19 cellular contexts compared by ENCODE assay signal in genomic region chr1:31425301-31426081, GRCh38. TPM values are rescaled to one million over a fixed set of nuclear protein-coding genes. Genes with fewer than 3 reads are reported as not detected.
DNase-seq lines count a peak whose midpoint lies in the region; ATAC-seq and TF ChIP-seq lines count a peak whose summit lies in the region.
"Had no signal": no experiment of that assay in that cellular context is flagged by ENCODE, and none has a peak within 500 bp of the region (broad histone marks: within the 10 kb centered on the region; RNA-seq: fewer than 3 reads in every experiment).

No MANE protein-coding gene starts in this region.

- no TSS peak for BruUV-seq in PC-3 (replicated peaks; lab: Mats Ljungman, UMichigan)

- H3K14ac ChIP-seq in trophoblast cell (ENCODE audit: low read length): no peak overlapping the region

- H2BK5ac ChIP-seq in trophoblast cell (ENCODE audit: low read depth, low read length, poor library complexity): no peak overlapping the region

- ATAC-seq in PC-3 (no peak), foreskin keratinocyte (no peak), lower lobe of right lung (no peak)
- ATAC-seq: Panc1 had no signal

- CTCF ChIA-PET in PC-3 (lab: Charles Lee): no interaction called here

- H3K9me2 ChIP-seq in PC-3 (replicated peaks; ENCODE audit: low read length): no peaks in the 10 kb centered on the region
- H3K9me2 ChIP-seq: SK-N-SH had no signal

- H2AFZ ChIP-seq in PC-3 (ENCODE audit: low read length) (no peak overlapping the region), trophoblast cell (ENCODE audit: insufficient read depth, low read length, poor library complexity) (no peak overlapping the region)

- no CpG with 5 or more reads among the region's 28 CpGs for WGBS in trophoblast cell (ENCODE audit: extremely low coverage, insufficient coverage, insufficient read length)

- H4K8ac ChIP-seq in trophoblast cell (ENCODE audit: low read depth, low read length): no peak overlapping the region

- H2BK12ac ChIP-seq in trophoblast cell (ENCODE audit: low read length): no peak overlapping the region

- DNase-seq in PC-3 (no peak), foreskin keratinocyte (no peak), trophoblast cell (no peak), HT-29 (ENCODE audit: low spot score) (no peak), cortex of kidney (lab: John Stamatoyannopoulos, UW) (no peak), lower lobe of right lung (no peak)
- DNase-seq: CD8-positive, alpha-beta memory T cell; GF-D8; GOT3; Karpas-422; NCI-H1092 treated with DMSO at 0.1 percent for 48 hours; NCI-H2081 treated with DMSO at 0.1 percent for 48 hours; NCI-H510A treated with DMSO at 0.1 percent for 48 hours; NCI-H82; SHP77; SK-N-SH had no signal

- no peak overlapping the region for H3K18ac ChIP-seq in trophoblast cell (ENCODE audit: low read length)

- peak overlapping the region in 8 of 11 experiments; percentile 80 to 95 (median 88); a peak in 16 of 22 replicates for H3K4me2 ChIP-seq in BLaER1 treated with 17β-estradiol and CSF1 and Interleukin-3, amounts not matched to agents 10 nM and 100 nM
- H3K4me2 ChIP-seq in PC-3 (ENCODE audit: low read length) (peak overlapping the region; percentile 55), trophoblast cell (ENCODE audit: low read length) (no peak overlapping the region)
- H3K4me2 ChIP-seq: SK-N-SH had no signal

- intact Hi-C loops in PC-3 (cut with micrococcal nuclease) (no loop called here), lower lobe of right lung (cut with DNase I) (no loop called here)

- TF ChIP-seq CTCF in PC-3 (conservative IDR thresholded peaks at IDR 0.05; ENCODE audit: low read depth, low read length) (no peak), foreskin keratinocyte (conservative IDR thresholded peaks at IDR 0.05) (no peak), lower lobe of right lung (IDR thresholded peaks at IDR 0.05) (no peak)

- no peak overlapping the region for H4K12ac ChIP-seq in trophoblast cell (ENCODE audit: low read depth, low read length)

- H3K4me1 ChIP-seq in BLaER1 treated with 17β-estradiol and CSF1 and Interleukin-3, amounts not matched to agents 10 nM and 100 nM: peaks cover 37 to 67% (median 55%) of the 10 kb centered on the region in 10 experiments
- H3K4me1 ChIP-seq in PC-3 (ENCODE audit: insufficient read depth, low read length) (peaks cover 35% of the 10 kb centered on the region), foreskin keratinocyte (peaks cover 8% of the 10 kb centered on the region), trophoblast cell (ENCODE audit: control insufficient read depth in 1 of 2, insufficient read depth in 2 of 2, low read length in 2 of 2) (peaks cover 5 to 7% of the 10 kb centered on the region in 2 experiments), lower lobe of right lung (peaks cover 9% of the 10 kb centered on the region)

- no peak overlapping the region for H4K91ac ChIP-seq in trophoblast cell (ENCODE audit: low read depth, low read length)

- POLR2A ChIA-PET in PC-3 (lab: Charles Lee; ENCODE audit: unreplicated experiment): no interaction called here

- H3K9ac ChIP-seq in BLaER1 treated with 17β-estradiol and CSF1 and Interleukin-3, amounts not matched to agents 10 nM and 100 nM: peak overlapping the region in 2 of 11 experiments; percentile 73 to 77; a peak in 4 of 22 replicates
- H3K9ac ChIP-seq in PC-3 (ENCODE audit: low read length): peak overlapping the region; percentile 48
- H3K9ac ChIP-seq in trophoblast cell (ENCODE audit: low read length): no peak overlapping the region
- H3K9ac ChIP-seq: SK-N-SH had no signal

- H3K79me2 ChIP-seq in PC-3 (ENCODE audit: low read length) (no peaks in the 10 kb centered on the region), trophoblast cell (ENCODE audit: control insufficient read depth, insufficient read depth, low read length, poor library complexity) (no peaks in the 10 kb centered on the region)

- no peak overlapping the region for H2BK120ac ChIP-seq in trophoblast cell (ENCODE audit: insufficient read depth, low read length, poor library complexity)

- no peak overlapping the region for H2AK5ac ChIP-seq in trophoblast cell (ENCODE audit: low read length)

- H3K27me3 ChIP-seq in BLaER1 treated with 17β-estradiol and CSF1 and Interleukin-3, amounts not matched to agents 10 nM and 100 nM: peaks cover 0 to 12% (median 0%) of the 10 kb centered on the region in 11 experiments; a peak in 3 of 22 replicates
- H3K27me3 ChIP-seq in PC-3 (ENCODE audit: low read length) (no peaks in the 10 kb centered on the region), foreskin keratinocyte (no peaks in the 10 kb centered on the region), trophoblast cell (ENCODE audit: insufficient read depth, low read length) (no peaks in the 10 kb centered on the region), lower lobe of right lung (ENCODE audit: low read depth) (no peaks in the 10 kb centered on the region)

- peaks cover 0 to 3% (median 0%) of the 10 kb centered on the region in 11 experiments; a peak in 1 of 22 replicates for H3K36me3 ChIP-seq in BLaER1 treated with 17β-estradiol and CSF1 and Interleukin-3, amounts not matched to agents 10 nM and 100 nM
- peaks cover 6% of the 10 kb centered on the region for H3K36me3 ChIP-seq in PC-3 (ENCODE audit: low read depth, low read length)
- peaks cover 51 to 59% of the 10 kb centered on the region in 2 experiments for H3K36me3 ChIP-seq in trophoblast cell (ENCODE audit: control insufficient read depth in 1 of 2, insufficient read depth in 2 of 2, low read length in 2 of 2)
- no peaks in the 10 kb centered on the region for H3K36me3 ChIP-seq in lower lobe of right lung

- H3K4ac ChIP-seq in trophoblast cell (ENCODE audit: low read depth, low read length): no peak overlapping the region

- H3K4me3 ChIP-seq in BLaER1 treated with 17β-estradiol and CSF1 and Interleukin-3, amounts not matched to agents 10 nM and 100 nM: no peak overlapping the region
- H3K4me3 ChIP-seq in PC-3 (ENCODE audit: low read length) (no peak overlapping the region), trophoblast cell (ENCODE audit: low read depth, low read length) (peak overlapping the region; percentile 29), lower lobe of right lung (no peak overlapping the region)

- H3K27ac ChIP-seq in BLaER1 treated with 17β-estradiol and CSF1 and Interleukin-3, amounts not matched to agents 10 nM and 100 nM: peak overlapping the region in 4 of 11 experiments; percentile 76 to 85 (median 80); a peak in 7 of 22 replicates
- H3K27ac ChIP-seq in PC-3 (ENCODE audit: low read length) (peak overlapping the region; percentile 82), foreskin keratinocyte (peak overlapping the region; percentile 80), trophoblast cell (ENCODE audit: low read depth, low read length) (no peak overlapping the region), lower lobe of right lung (no peak overlapping the region)

- no peak overlapping the region for H3K23ac ChIP-seq in trophoblast cell (ENCODE audit: low read length)

- H4K20me1 ChIP-seq in BLaER1 treated with 17β-estradiol and CSF1 and Interleukin-3, amounts not matched to agents 10 nM and 100 nM: no peaks in the 10 kb centered on the region
- H4K20me1 ChIP-seq in PC-3 (ENCODE audit: low read length): no peaks in the 10 kb centered on the region

- peaks cover 2% of the 10 kb centered on the region for H3K79me1 ChIP-seq in trophoblast cell (ENCODE audit: low read length)

- peaks cover 2% of the 10 kb centered on the region for H3F3A ChIP-seq in PC-3 (ENCODE audit: low read length, unreplicated experiment)

- H3K9me3 ChIP-seq in BLaER1 treated with 17β-estradiol and CSF1 and Interleukin-3, amounts not matched to agents 10 nM and 100 nM (replicated peaks in 1 of 11): no peaks in the 10 kb centered on the region
- H3K9me3 ChIP-seq in PC-3 (ENCODE audit: low read length) (no peaks in the 10 kb centered on the region), trophoblast cell (ENCODE audit: insufficient read depth, low read depth, low read length) (peaks cover 2% of the 10 kb centered on the region), lower lobe of right lung (no peaks in the 10 kb centered on the region)
- H3K9me3 ChIP-seq: SK-N-SH had no signal

RNA-seq across cellular contexts. Expression of gene SERINC2, which starts 12.5 kb away (rescaled TPM):
- total RNA-seq in PC-3 (2014; rRNA removed) (44.6 and 51.5 TPM in 2 replicates), foreskin keratinocyte (153 and 158 TPM in 2 replicates), lower lobe of right lung (32.3 TPM)
- 328 and 341 TPM in 2 replicates for polyA plus RNA-seq in foreskin keratinocyte
- polyA plus RNA-seq in trophoblast cell (2013): 70.9 and 79.7 TPM in 2 replicates
- total RNA-seq in HT-29 (2014; rRNA removed; shearing (Covaris generic)): 75.9 and 80.4 TPM in 2 replicates
- polyA plus RNA-seq: CD8-positive, alpha-beta memory T cell had no signal

RNA-seq across cellular contexts. Expression of gene FABP3, which starts 52.6 kb away (rescaled TPM):
- total RNA-seq in PC-3 (2014; rRNA removed) (0.40 TPM in 1 of 2 replicates, not detected in the other), foreskin keratinocyte (3.4 and 4.5 TPM in 2 replicates), lower lobe of right lung (24.5 TPM)
- polyA plus RNA-seq in foreskin keratinocyte: 5.7 and 5.9 TPM in 2 replicates
- 2.1 and 2.5 TPM in 2 replicates for polyA plus RNA-seq in trophoblast cell (2013)
- total RNA-seq in HT-29 (2014; rRNA removed; shearing (Covaris generic)): not detected in 2 replicates
- total RNA-seq: CD8-positive, alpha-beta memory T cell; Daoy had no signal
- polyA plus RNA-seq: CD8-positive, alpha-beta memory T cell had no signal

Comparison
In these comparisons a context has a peak if more than half of its experiments do, and no peak if none do; other contexts are left out.
1. H3K27ac ChIP-seq: peak in PC-3 (single experiment) and foreskin keratinocyte (single experiment); none in trophoblast cell (single experiment) and lower lobe of right lung (single experiment).